11 cellular contexts compared by ENCODE assay signal in genomic region chr10:24894728-24895127, GRCh38. TPM values are rescaled to one million over a fixed set of nuclear protein-coding genes. Genes with fewer than 3 reads are reported as not detected.
DNase-seq lines count a peak whose midpoint lies in the region; ATAC-seq and TF ChIP-seq lines count a peak whose summit lies in the region.
"Had no signal": no experiment of that assay in that cellular context is flagged by ENCODE, and none has a peak within 500 bp of the region (broad histone marks: within the 10 kb centered on the region; RNA-seq: fewer than 3 reads in every experiment).

No MANE protein-coding gene starts in this region.

- no peak for TF ChIP-seq CTCF in omental fat pad (IDR thresholded peaks at IDR 0.05)

- H3K4me3 Mint-ChIP-seq in IgD-negative memory B cell (peak overlapping the region; percentile 65 to 95 (median 78)), immature natural killer cell (peak overlapping the region; percentile 86 to 92 (median 92))
- H3K4me3 Mint-ChIP-seq: brain had no signal

- H3K4me1 Mint-ChIP-seq in IgD-negative memory B cell: peaks cover 24 to 32% (median 30%) of the 10 kb centered on the region in 3 donors
- H3K4me1 Mint-ChIP-seq in immature natural killer cell: peaks cover 48 to 66% of the 10 kb centered on the region in 2 donors

- peak overlapping the region; percentile 78 to 97 (median 89) for H3K27ac Mint-ChIP-seq in IgD-negative memory B cell
- H3K27ac Mint-ChIP-seq in immature natural killer cell: peak overlapping the region; percentile 96 to 98 (median 98)

- no peaks in the 10 kb centered on the region for H3K27me3 Mint-ChIP-seq in IgD-negative memory B cell
- peaks cover 0 to 2% (median 1%) of the 10 kb centered on the region in 3 donors for H3K27me3 Mint-ChIP-seq in immature natural killer cell (ENCODE audit: low read depth in 3 of 3)
- H3K27me3 Mint-ChIP-seq: brain had no signal

- ATAC-seq in HG03039 (IDR thresholded peaks at IDR 0.05; ENCODE audit: unreplicated experiment) (no peak), omental fat pad (ENCODE audit: low FRiP score) (no peak)

- H3K36me3 Mint-ChIP-seq in IgD-negative memory B cell (peaks cover 12% of the 10 kb centered on the region), immature natural killer cell (peaks cover 4 to 35% (median 22%) of the 10 kb centered on the region in 3 donors)

- peak; percentile 76 for DNase-seq in A172 (ENCODE audit: low spot score)
- peak; percentile 28 to 31 for DNase-seq in activated T-cell treated with anti-CD3 and anti-CD28 coated beads, Interleukin-2, amount 50 U/mL, for 48 hours
- DNase-seq in immature natural killer cell: peak; percentile 48 to 55 (median 50)
- no peak for DNase-seq in omental fat pad (ENCODE audit: low spot score)
- DNase-seq in NCI-H187 (lab: John Stamatoyannopoulos, UW): no peak
- DNase-seq in NCI-H524 (lab: John Stamatoyannopoulos, UW): no peak
- DNase-seq: NCI-H2227 treated with DMSO at 0.1 percent for 48 hours, ovary had no signal

- H3K9me3 Mint-ChIP-seq in IgD-negative memory B cell: peaks cover 0 to 2% (median 0%) of the 10 kb centered on the region in 3 donors
- no peaks in the 10 kb centered on the region for H3K9me3 Mint-ChIP-seq in immature natural killer cell

RNA-seq across cellular contexts. Expression of gene PRTFDC1, which starts 57.7 kb away (rescaled TPM):
- total RNA-seq in A172 (2014; rRNA removed; shearing (Covaris generic)): 10.1 and 15.8 TPM in 2 replicates
- polyA plus RNA-seq in IgD-negative memory B cell: not detected
- polyA plus RNA-seq in immature natural killer cell: 1 to 10 TPM in 1 of 3 donors, under 1 TPM in 1, not detected in 1; 0.40 to 1.3 TPM
- total RNA-seq in omental fat pad: 1 to 10 TPM; 1.4 to 5.4 (median 2.5) TPM

Comparison
In these comparisons a context has a peak if more than half of its experiments do, and no peak if none do; other contexts are left out.
1. DNase-seq: peak in A172 (single experiment), activated T-cell treated with anti-CD3 and anti-CD28 coated beads, Interleukin-2, amount 50 U/mL, for 48 hours (2 of 2) and immature natural killer cell (3 of 3); none in omental fat pad (single experiment), NCI-H187 (0 of 2) and NCI-H524 (0 of 2).